24 cellular contexts compared by ENCODE assay signal in genomic region chr3:30333903-30334302, GRCh38.
"Had no signal": no experiment of that assay in that cellular context is flagged by ENCODE, and none has a peak within 500 bp of the region (broad histone marks: within the 10 kb centered on the region; RNA-seq: fewer than 3 reads in every experiment).

No MANE protein-coding gene starts in this region.

- H3K9me3 Mint-ChIP-seq: activated T-helper 1 cell treated with anti-CD3 and anti-CD28 coated beads, Interleukin-12 subunit alpha, Interleukin-12 subunit beta, Interleukin-2, Interleukin-4 antibody, amounts not matched to agents 30 ng/mL and 10 ng/mL and 1 ng/mL, durations not matched to agents 14 hours and 24 hours and 36 hours had no signal

- H3K4me3 Mint-ChIP-seq: activated CD4-positive, alpha-beta memory T cell treated with anti-CD3 and anti-CD28 coated beads for 36 hours; activated CD4-positive, alpha-beta T cell treated with anti-CD3 and anti-CD28 coated beads for 36 hours; activated T-helper 1 cell treated with anti-CD3 and anti-CD28 coated beads, Interleukin-12 subunit alpha, Interleukin-12 subunit beta, Interleukin-2, Interleukin-4 antibody, amounts not matched to agents 30 ng/mL and 10 ng/mL and 1 ng/mL, durations not matched to agents 14 hours and 24 hours and 36 hours; dendritic cell treated with granulocyte-macrophage colony-stimulating factor and Interleukin-4, amounts not matched to agents 40 ng/mL and 50 ng/mL, for 4 days; mesothelial cell of epicardium; nephron had no signal

- H3K36me3 Mint-ChIP-seq: mesothelial cell of epicardium had no signal

- H3K4me3 ChIP-seq: cardiac muscle cell, esophagus muscularis mucosa, lung, right atrium auricular region, tibial nerve, uterus had no signal

- H3K36me3 ChIP-seq: cardiac muscle cell, esophagus muscularis mucosa, right atrium auricular region, tibial nerve, uterus had no signal

- H3K4me1 Mint-ChIP-seq: mesothelial cell of epicardium, nephron had no signal

- DNase-seq: activated CD4-positive, alpha-beta memory T cell treated with anti-CD3 and anti-CD28 coated beads for 36 hours; activated CD4-positive, alpha-beta T cell treated with anti-CD3 and anti-CD28 coated beads for 36 hours; activated gamma-delta T cell treated with Interleukin-2 at 50 U/mL for 16 hours; activated T-cell treated with anti-CD3 and anti-CD28 coated beads for 4 hours; effector CD8-positive, alpha-beta T cell; hypothalamus; islet precursor cell; posterior cingulate gyrus; stimulated activated CD4-positive, alpha-beta T cell treated with anti-CD3 and anti-CD28 coated beads, Interleukin-2, amount 100 ng/mL, for 24 hours; stimulated activated naive CD4-positive, alpha-beta T cell treated with Interleukin-2 at 50 U/mL for 16 hours; T-helper 2 cell; uterus had no signal

- H3K27ac ChIP-seq: cardiac muscle cell, esophagus muscularis mucosa, right atrium auricular region, tibial nerve, uterus had no signal

- H3K27me3 Mint-ChIP-seq: activated CD4-positive, alpha-beta memory T cell treated with anti-CD3 and anti-CD28 coated beads for 36 hours; activated CD4-positive, alpha-beta T cell treated with anti-CD3 and anti-CD28 coated beads for 36 hours had no signal

- H3K9me3 ChIP-seq: esophagus muscularis mucosa, right atrium auricular region, uterus had no signal

- FAIRE-seq: endothelial cell of umbilical vein, frontal cortex had no signal

- H3K27me3 ChIP-seq: cardiac muscle cell, esophagus muscularis mucosa, right atrium auricular region, tibial nerve, uterus had no signal

- ATAC-seq: activated CD4-positive, alpha-beta T cell treated with anti-CD3 and anti-CD28 coated beads for 36 hours; activated naive CD4-positive, alpha-beta T cell treated with anti-CD3 and anti-CD28 coated beads, Interleukin-2, amount 50 U/mL, for 72 hours had no signal

- H3K4me1 ChIP-seq: right atrium auricular region, tibial nerve, uterus had no signal

- H3K27ac Mint-ChIP-seq: activated CD4-positive, alpha-beta memory T cell treated with anti-CD3 and anti-CD28 coated beads for 36 hours; activated CD4-positive, alpha-beta T cell treated with anti-CD3 and anti-CD28 coated beads for 36 hours; activated naive CD4-positive, alpha-beta T cell treated with anti-CD3 and anti-CD28 coated beads, Interleukin-2, amount 50 U/mL, for 72 hours; activated T-helper 1 cell treated with anti-CD3 and anti-CD28 coated beads, Interleukin-12 subunit alpha, Interleukin-12 subunit beta, Interleukin-2, Interleukin-4 antibody, amounts not matched to agents 30 ng/mL and 10 ng/mL and 1 ng/mL, durations not matched to agents 14 hours and 24 hours and 36 hours; dendritic cell treated with granulocyte-macrophage colony-stimulating factor and Interleukin-4, amounts not matched to agents 40 ng/mL and 50 ng/mL, for 4 days; mesothelial cell of epicardium; nephron had no signal
